In genomic region chr9:108956098-108956533, GRCh38 we compare ENCODE assay signal across 14 cellular contexts.
"Had no signal": no experiment of that assay in that cellular context is flagged by ENCODE, and none has a peak within 500 bp of the region (broad histone marks: within the 10 kb centered on the region; RNA-seq: fewer than 3 reads in every experiment).

No MANE protein-coding gene starts in this region.

- H3K27ac Mint-ChIP-seq: activated CD4-positive, alpha-beta T cell treated with anti-CD3 and anti-CD28 coated beads for 36 hours; activated CD8-positive, alpha-beta T cell treated with anti-CD3 and anti-CD28 coated beads for 36 hours; activated naive CD8-positive, alpha-beta T cell treated with anti-CD3 and anti-CD28 coated beads, Interleukin-2, amount 10 ng/mL, durations not matched to agents 7 days and 5 days; memory B cell; stimulated activated naive CD8-positive, alpha-beta T cell treated with anti-CD3 and anti-CD28 coated beads, Interleukin-15, Interleukin-2, amounts not matched to agents 100 ng/mL and 50 ng/mL, for 24 hours had no signal

- DNase-seq: activated CD4-positive, alpha-beta T cell treated with anti-CD3 and anti-CD28 coated beads for 36 hours; activated CD8-positive, alpha-beta memory T cell treated with anti-CD3 and anti-CD28 coated beads, Interleukin-2, amount 50 U/mL, for 4 hours; activated CD8-positive, alpha-beta T cell treated with anti-CD3 and anti-CD28 coated beads for 36 hours; activated naive CD8-positive, alpha-beta T cell treated with anti-CD3 and anti-CD28 coated beads, Interleukin-2, amount 10 ng/mL, durations not matched to agents 7 days and 5 days; foreskin melanocyte; head of caudate nucleus; left lung; stimulated activated CD4-positive, alpha-beta T cell treated with anti-CD3 and anti-CD28 coated beads, Interleukin-15, amount 100 ng/mL, for 24 hours; stimulated activated CD4-positive, alpha-beta T cell treated with anti-CD3 and anti-CD28 coated beads, Interleukin-4, amount 100 ng/mL, for 24 hours; upper lobe of right lung had no signal

- H3K27me3 ChIP-seq: ascending aorta, left lung, upper lobe of right lung had no signal

- H3K9me3 ChIP-seq: ascending aorta, left lung, upper lobe of right lung had no signal

- H3K9me3 Mint-ChIP-seq: activated CD8-positive, alpha-beta T cell treated with anti-CD3 and anti-CD28 coated beads for 36 hours; activated naive CD8-positive, alpha-beta T cell treated with anti-CD3 and anti-CD28 coated beads, Interleukin-2, amount 10 ng/mL, durations not matched to agents 7 days and 5 days; memory B cell; nephron; stimulated activated naive CD8-positive, alpha-beta T cell treated with anti-CD3 and anti-CD28 coated beads, Interleukin-15, Interleukin-2, amounts not matched to agents 100 ng/mL and 50 ng/mL, for 24 hours had no signal

- H3K4me3 ChIP-seq: ascending aorta, left lung, upper lobe of right lung had no signal

- H3K27me3 Mint-ChIP-seq: activated CD4-positive, alpha-beta T cell treated with anti-CD3 and anti-CD28 coated beads for 36 hours; activated CD8-positive, alpha-beta T cell treated with anti-CD3 and anti-CD28 coated beads for 36 hours; activated naive CD8-positive, alpha-beta T cell treated with anti-CD3 and anti-CD28 coated beads, Interleukin-2, amount 10 ng/mL, durations not matched to agents 7 days and 5 days; memory B cell; stimulated activated naive CD8-positive, alpha-beta T cell treated with anti-CD3 and anti-CD28 coated beads, Interleukin-15, Interleukin-2, amounts not matched to agents 100 ng/mL and 50 ng/mL, for 24 hours had no signal

- H3K4me1 ChIP-seq: ascending aorta had no signal

- H3K36me3 Mint-ChIP-seq: memory B cell had no signal

- ATAC-seq: activated CD4-positive, alpha-beta T cell treated with anti-CD3 and anti-CD28 coated beads for 36 hours; activated CD8-positive, alpha-beta T cell treated with anti-CD3 and anti-CD28 coated beads for 36 hours; upper lobe of right lung had no signal

- H3K27ac ChIP-seq: ascending aorta, left lung, upper lobe of right lung had no signal

- H3K4me1 Mint-ChIP-seq: memory B cell had no signal

- H3K4me3 Mint-ChIP-seq: activated CD4-positive, alpha-beta T cell treated with anti-CD3 and anti-CD28 coated beads for 36 hours; activated CD8-positive, alpha-beta T cell treated with anti-CD3 and anti-CD28 coated beads for 36 hours; activated naive CD8-positive, alpha-beta T cell treated with anti-CD3 and anti-CD28 coated beads, Interleukin-2, amount 10 ng/mL, durations not matched to agents 7 days and 5 days; memory B cell; nephron; stimulated activated naive CD8-positive, alpha-beta T cell treated with anti-CD3 and anti-CD28 coated beads, Interleukin-15, Interleukin-2, amounts not matched to agents 100 ng/mL and 50 ng/mL, for 24 hours had no signal
